8 cellular contexts compared by ENCODE assay signal in genomic region chr16:48365030-48365600, GRCh38. TPM values are rescaled to one million over a fixed set of nuclear protein-coding genes. Genes with fewer than 3 reads are reported as not detected.
DNase-seq lines count a peak whose midpoint lies in the region; ATAC-seq and TF ChIP-seq lines count a peak whose summit lies in the region.

No MANE protein-coding gene starts in this region.

- H3K4me1 Mint-ChIP-seq in CD4-positive, alpha-beta memory T cell, result peaks cover 22 to 34% (median 31%) of the 10 kb centered on the region in 4 donors

- no peaks in the 10 kb centered on the region for H3K9me3 ChIP-seq in CD4-positive, alpha-beta memory T cell (ENCODE audit: control insufficient read depth in 1 of 2, low read length in 2 of 2)
- no peaks in the 10 kb centered on the region for H3K9me3 ChIP-seq in OCI-LY7 (ENCODE audit: low read length)
- H3K9me3 ChIP-seq in osteoblast (ENCODE audit: low read depth, low read length), result no peaks in the 10 kb centered on the region

- POLR2A ChIA-PET in CD4-positive, alpha-beta memory T cell (lab: Charles Lee; ENCODE audit: partially characterized antibody), result interaction anchor here (0.8 to 6.4 kb wide), 9 partner anchors 11 to 258 kb away, joined by 3 to 82 read pairs (median 8); partner anchors contain the start of genes LONP2, N4BP1 and SIAH1
- POLR2A ChIA-PET in OCI-LY7 (lab: Charles Lee), result interaction anchor here (0.6 to 1.3 kb wide), 3 partner anchors 10 to 201 kb away, joined by 3 read pairs; no protein-coding TSS in a partner anchor

- H3K9me2 ChIP-seq in OCI-LY7 (ENCODE audit: insufficient read depth, low read length), result no peaks in the 10 kb centered on the region

- peaks cover 88% of the 10 kb centered on the region for H3K79me2 ChIP-seq in OCI-LY7 (ENCODE audit: insufficient read depth, low read depth, low read length)
- peaks cover 88% of the 10 kb centered on the region for H3K79me2 ChIP-seq in osteoblast (ENCODE audit: insufficient read depth, low read length)

- BruUV-seq in OCI-LY7 (replicated peaks; lab: Mats Ljungman, UMichigan), result no TSS peak

- no peaks in the 10 kb centered on the region for H3K27me3 ChIP-seq in CD4-positive, alpha-beta memory T cell (ENCODE audit: insufficient read depth, low read length)
- H3K27me3 ChIP-seq in osteoblast (ENCODE audit: insufficient read depth, low read length), result no peaks in the 10 kb centered on the region

- peak overlapping the region; percentile 70 to 98 (median 80) for H3K27ac Mint-ChIP-seq in CD4-positive, alpha-beta memory T cell

- CTCF ChIA-PET in CD4-positive, alpha-beta memory T cell (lab: Charles Lee; ENCODE audit: partially characterized antibody), result interaction anchor here (1.2 to 4.9 kb wide), 5 partner anchors 10 to 265 kb away, joined by 3 to 47 read pairs (median 12); no protein-coding TSS in a partner anchor
- CTCF ChIA-PET in OCI-LY7 (lab: Charles Lee; ENCODE audit: unreplicated experiment), result interaction anchor here (0.9 kb wide), 1 partner anchor 11 kb away, joined by 3 read pairs; no protein-coding TSS in a partner anchor

- no peaks in the 10 kb centered on the region for H3K9me3 Mint-ChIP-seq in CD4-positive, alpha-beta memory T cell

- H2AFZ ChIP-seq in OCI-LY7 (ENCODE audit: low read length) (no peak overlapping the region), osteoblast (ENCODE audit: low read length) (peak overlapping the region; percentile 57)

- peaks cover 3 to 14% of the 10 kb centered on the region in 2 donors for H3K36me3 Mint-ChIP-seq in CD4-positive, alpha-beta memory T cell

- ATAC-seq in GM19455 (IDR thresholded peaks at IDR 0.05; ENCODE audit: unreplicated experiment), result no peak

- no peak for TF ChIP-seq CTCF in OCI-LY7 (conservative IDR thresholded peaks at IDR 0.05; ENCODE audit: low read length)
- TF ChIP-seq CTCF in osteoblast (IDR thresholded peaks at IDR 0.05; ENCODE audit: extremely low read depth, low read depth, low read length), result no peak

- no peaks in the 10 kb centered on the region for H3K27me3 Mint-ChIP-seq in CD4-positive, alpha-beta memory T cell

- intact Hi-C loops in CD4-positive, alpha-beta memory T cell (cut with micrococcal nuclease), result loop anchor here (5.0 kb wide), 1 partner anchor 48 kb away; no protein-coding TSS in a partner anchor
- intact Hi-C loops in OCI-LY7 (cut with micrococcal nuclease; ENCODE audit: unreplicated experiment) (no loop called here), posterior cingulate gyrus (cut with DNase I) (loop anchor here (5.0 to 10.0 kb wide), 2 partner anchors 90 to 177 kb away; no protein-coding TSS in a partner anchor)

- peak overlapping the region; percentile 82 to 86 for H3K4me3 ChIP-seq in CD4-positive, alpha-beta memory T cell (ENCODE audit: low read length in 2 of 2)
- no peak overlapping the region for H3K4me3 ChIP-seq in OCI-LY7 (ENCODE audit: low read depth, low read length, poor library complexity, severe bottlenecking)
- peak overlapping the region; percentile 82 for H3K4me3 ChIP-seq in osteoblast (ENCODE audit: insufficient read depth, low read length)

- H3K4me3 Mint-ChIP-seq in CD4-positive, alpha-beta memory T cell, result peak overlapping the region; percentile 76 to 96 (median 84)

- peak overlapping the region; percentile 76 for H3K27ac ChIP-seq in CD4-positive, alpha-beta memory T cell (ENCODE audit: low read depth, low read length)
- H3K27ac ChIP-seq in OCI-LY7 (ENCODE audit: low read depth, low read length, poor library complexity, severe bottlenecking), result no peak overlapping the region
- H3K27ac ChIP-seq in epithelial cell of prostate, result peak overlapping the region; percentile 99
- H3K27ac ChIP-seq in osteoblast (ENCODE audit: low read depth, low read length), result peak overlapping the region; percentile 29

- H3K4me1 ChIP-seq in CD4-positive, alpha-beta memory T cell (ENCODE audit: insufficient read depth, low read length), result peaks cover 22% of the 10 kb centered on the region
- peaks cover 27% of the 10 kb centered on the region for H3K4me1 ChIP-seq in OCI-LY7 (ENCODE audit: insufficient read depth, low read length, poor library complexity, severe bottlenecking)
- peaks cover 22% of the 10 kb centered on the region for H3K4me1 ChIP-seq in osteoblast (ENCODE audit: insufficient read depth, low read length)

- H3K4me2 ChIP-seq in OCI-LY7 (ENCODE audit: low read length), result peak overlapping the region; percentile 57; the same call in 1 of the 2 replicates
- H3K4me2 ChIP-seq in osteoblast (ENCODE audit: insufficient read depth, low read length), result peak overlapping the region; percentile 88

- H4K20me1 ChIP-seq in OCI-LY7 (ENCODE audit: insufficient read depth, low read length), result peaks cover 37% of the 10 kb centered on the region
- peaks cover 45% of the 10 kb centered on the region for H4K20me1 ChIP-seq in osteoblast (ENCODE audit: insufficient read depth, low read length)

- no peaks in the 10 kb centered on the region for H3K36me3 ChIP-seq in CD4-positive, alpha-beta memory T cell (ENCODE audit: insufficient read depth, low read length)
- H3K36me3 ChIP-seq in OCI-LY7 (ENCODE audit: insufficient read depth, low read length), result peaks cover 12% of the 10 kb centered on the region; the same call in 1 of the 2 replicates
- H3K36me3 ChIP-seq in osteoblast (ENCODE audit: insufficient read depth, low read length), result peaks cover 12% of the 10 kb centered on the region

- DNase-seq in CD4-positive, alpha-beta memory T cell, result no peak
- no peak for DNase-seq in OCI-LY7 (ENCODE audit: low spot score)
- no peak for DNase-seq in epithelial cell of prostate (ENCODE audit: low read depth, low spot score)
- DNase-seq in osteoblast (ENCODE audit: insufficient read length, low spot score, missing footprints), result no peak
- DNase-seq in posterior cingulate gyrus, result no peak
- DNase-seq in DMS153 (lab: John Stamatoyannopoulos, UW), result no peak
- DNase-seq in activated gamma-delta T cell (lab: John Stamatoyannopoulos, UW), result no peak

RNA-seq across cellular contexts. Expression of gene SIAH1, which starts 20.1 kb away (rescaled TPM):
- total RNA-seq in CD4-positive, alpha-beta memory T cell, result 10 to 100 TPM; 11.9 to 14.9 TPM
- polyA plus RNA-seq in CD4-positive, alpha-beta memory T cell, result 10 to 100 TPM; 11.9 to 13.5 TPM
- 15.7 and 22.8 TPM in 2 replicates for total RNA-seq in OCI-LY7 (2014; rRNA removed; shearing (Covaris generic))
- total RNA-seq in OCI-LY7 (2022), result 18.9 and 23.1 TPM in 2 replicates
- total RNA-seq in osteoblast, result 41.8 and 43.1 TPM in 2 replicates
